Comparison of ENCODE assay signal across 11 cellular contexts in genomic region chr9:7185612-7186011, GRCh38.
A peak's percentile ranks its signal among the peaks of the same experiment; 100 is the strongest.
DNase-seq lines count a peak whose midpoint lies in the region; ATAC-seq lines count a peak whose summit lies in the region.
"Had no signal": no experiment of that assay in that cellular context is flagged by ENCODE, and none has a peak within 500 bp of the region (broad histone marks: within the 10 kb centered on the region; RNA-seq: fewer than 3 reads in every experiment).

No MANE protein-coding gene starts in this region.

- no peak for ATAC-seq in HG03097 (IDR thresholded peaks at IDR 0.05; ENCODE audit: low FRiP score, unreplicated experiment)
- no peak for ATAC-seq in HG03520 (IDR thresholded peaks at IDR 0.05; ENCODE audit: unreplicated experiment)

- no peak overlapping the region for H3K4me3 ChIP-seq in HUES48 (ENCODE audit: low read depth, low read length)
- H3K4me3 ChIP-seq: adrenal gland, pancreas had no signal

- CTCF ChIA-PET in activated CD4-positive, alpha-beta memory T cell treated with anti-CD3 and anti-CD28 coated beads, Interleukin-2, amount 10 ng/mL, durations not matched to agents 7 days and 5 days (lab: Charles Lee) = interaction anchor here (0.8 to 3.1 kb wide), 4 partner anchors 35 to 358 kb away, joined by 3 to 10 read pairs (median 6); no protein-coding TSS in a partner anchor

- H3K9me3 Mint-ChIP-seq in activated CD4-positive, alpha-beta memory T cell treated with anti-CD3 and anti-CD28 coated beads, Interleukin-2, amount 10 ng/mL, durations not matched to agents 7 days and 5 days = peaks cover 26% of the 10 kb centered on the region

- DNase-seq in AG20443 (ENCODE audit: low spot score) (peak; percentile 77), cerebellar cortex (ENCODE audit: low spot score) (peak; percentile 86), islet precursor cell (peak; percentile 93), NCI-H345 (lab: John Stamatoyannopoulos, UW) (no peak)
- no peak for DNase-seq in activated CD4-positive, alpha-beta memory T cell treated with anti-CD3 and anti-CD28 coated beads, Interleukin-2, amount 10 ng/mL, durations not matched to agents 7 days and 5 days
- DNase-seq: activated CD4-positive, CD25-positive, alpha-beta regulatory T cell treated with anti-CD3 and anti-CD28 coated beads, Interleukin-2, amount 50 U/mL, for 72 hours; pancreas had no signal

- no peaks in the 10 kb centered on the region for H3K27me3 ChIP-seq in HUES48 (ENCODE audit: control insufficient read depth, insufficient read depth, low read length)
- H3K27me3 ChIP-seq: adrenal gland, pancreas had no signal

- no peak overlapping the region for H3K27ac Mint-ChIP-seq in activated CD4-positive, alpha-beta memory T cell treated with anti-CD3 and anti-CD28 coated beads, Interleukin-2, amount 10 ng/mL, durations not matched to agents 7 days and 5 days

- H3K36me3 Mint-ChIP-seq in activated CD4-positive, alpha-beta memory T cell treated with anti-CD3 and anti-CD28 coated beads, Interleukin-2, amount 10 ng/mL, durations not matched to agents 7 days and 5 days (ENCODE audit: low read depth) = peaks cover 35% of the 10 kb centered on the region

- no peak overlapping the region for H3K4me3 Mint-ChIP-seq in activated CD4-positive, alpha-beta memory T cell treated with anti-CD3 and anti-CD28 coated beads, Interleukin-2, amount 10 ng/mL, durations not matched to agents 7 days and 5 days

- H3K27ac ChIP-seq in HUES48 (ENCODE audit: low read depth, low read length) = peak overlapping the region; percentile 82
- H3K27ac ChIP-seq: adrenal gland, pancreas had no signal

- H3K9me3 ChIP-seq in HUES48 (ENCODE audit: control insufficient read depth, insufficient read depth, low read length) = peaks cover 10% of the 10 kb centered on the region
- H3K9me3 ChIP-seq: adrenal gland, pancreas had no signal

- no peak overlapping the region for H3K9ac ChIP-seq in HUES48 (ENCODE audit: low read depth, low read length)

- peaks cover 9% of the 10 kb centered on the region for H3K4me1 ChIP-seq in HUES48 (ENCODE audit: control insufficient read depth, insufficient read depth, low read length)
- H3K4me1 ChIP-seq: adrenal gland, pancreas had no signal

- H3K36me3 ChIP-seq in HUES48 (ENCODE audit: control insufficient read depth, insufficient read depth, low read length) = no peaks in the 10 kb centered on the region
- H3K36me3 ChIP-seq: adrenal gland, pancreas had no signal

- H3K4me1 Mint-ChIP-seq in activated CD4-positive, alpha-beta memory T cell treated with anti-CD3 and anti-CD28 coated beads, Interleukin-2, amount 10 ng/mL, durations not matched to agents 7 days and 5 days = no peaks in the 10 kb centered on the region

- POLR2A ChIA-PET in activated CD4-positive, alpha-beta memory T cell treated with anti-CD3 and anti-CD28 coated beads, Interleukin-2, amount 10 ng/mL, durations not matched to agents 7 days and 5 days (lab: Charles Lee) = no interaction called here

- H3K27me3 Mint-ChIP-seq in activated CD4-positive, alpha-beta memory T cell treated with anti-CD3 and anti-CD28 coated beads, Interleukin-2, amount 10 ng/mL, durations not matched to agents 7 days and 5 days = no peaks in the 10 kb centered on the region

Comparison
In these comparisons a context has a peak if more than half of its experiments do, and no peak if none do; other contexts are left out.
1. DNase-seq: peak in AG20443 (single experiment), cerebellar cortex (single experiment) and islet precursor cell (single experiment); none in activated CD4-positive, alpha-beta memory T cell treated with anti-CD3 and anti-CD28 coated beads, Interleukin-2, amount 10 ng/mL, durations not matched to agents 7 days and 5 days (single experiment) and NCI-H345 (single experiment).